25 cellular contexts compared by ENCODE assay signal in the genomic region with DNA sequence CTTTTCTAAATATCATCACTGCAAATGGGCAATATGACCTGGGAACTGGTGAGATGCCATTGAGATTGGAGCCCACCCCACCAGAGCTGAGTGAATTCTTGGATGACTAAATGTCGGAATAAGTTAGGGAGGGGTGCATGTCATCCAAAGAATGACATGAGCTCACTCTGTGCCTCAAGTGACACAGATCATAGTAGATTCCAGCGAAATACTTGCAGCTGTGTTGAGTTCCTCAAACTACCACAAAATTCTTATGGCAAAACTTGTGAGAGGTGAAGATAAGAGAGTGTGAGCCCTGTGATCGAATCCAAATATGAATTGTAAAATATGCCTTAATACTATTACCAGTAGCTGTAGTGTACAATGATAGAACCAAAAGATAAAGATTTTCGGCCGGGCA. TPM values are rescaled to one million over a fixed set of nuclear protein-coding genes. Genes with fewer than 3 reads are reported as not detected.
DNase-seq lines count a peak whose midpoint lies in the region; ATAC-seq, FAIRE-seq and TF ChIP-seq lines count a peak whose summit lies in the region.
"Had no signal": no experiment of that assay in that cellular context is flagged by ENCODE, and none has a peak within 500 bp of the region (broad histone marks: within the 10 kb centered on the region; RNA-seq: fewer than 3 reads in every experiment).

No MANE protein-coding gene starts in this region.

- H3K79me2 ChIP-seq in K562 (ENCODE audit: control insufficient read depth, insufficient read depth, low read length) = no peaks in the 10 kb centered on the region
- no peaks in the 10 kb centered on the region for H3K79me2 ChIP-seq in trophoblast cell (ENCODE audit: control insufficient read depth, insufficient read depth, low read length, poor library complexity)

- POLR2A ChIA-PET in K562 (lab: Yijun Ruan, JAX) = interaction anchor here (0.6 to 1.6 kb wide), 5 partner anchors 12 to 205 kb away, joined by 3 to 12 read pairs (median 3); no protein-coding TSS in a partner anchor

- no peak overlapping the region for H2BK5ac ChIP-seq in trophoblast cell (ENCODE audit: low read depth, low read length, poor library complexity)

- H3K4me1 Mint-ChIP-seq in stimulated activated naive CD8-positive, alpha-beta T cell treated with anti-CD3 and anti-CD28 coated beads, Interleukin-15, amount 100 ng/mL, for 72 hours = no peaks in the 10 kb centered on the region
- no peaks in the 10 kb centered on the region for H3K4me1 Mint-ChIP-seq in stimulated activated memory B cell treated with anti-CD40 and anti-IgM and Interleukin-4, amounts not matched to agents 10 μg/mL and 1 μg/mL and 100 μg/mL, for 72 hours
- H3K4me1 Mint-ChIP-seq: CD14-positive monocyte had no signal

- H3K9ac ChIP-seq in K562 (ENCODE audit: insufficient read depth in 1 of 2, low read depth in 2 of 2, low read length in 2 of 2) (no peak overlapping the region), trophoblast cell (ENCODE audit: low read length) (no peak overlapping the region)
- H3K9ac ChIP-seq: BLaER1 had no signal

- no peak overlapping the region for H2BK12ac ChIP-seq in trophoblast cell (ENCODE audit: low read length)

- in situ Hi-C loops in K562 (cut with MboI) = no loop called here

- DNase-seq in OCI-M1 (lab: John Stamatoyannopoulos, UW) (peak; percentile 28), K562 (ENCODE audit: extremely low read depth in 1 of 4, low spot score in 3 of 4) (no peak), myocyte (ENCODE audit: low read depth) (peak; percentile 40), trophoblast cell (peak; percentile 30 to 60), RKO (ENCODE audit: low spot score) (no peak)
- no peak for DNase-seq in stimulated activated naive CD8-positive, alpha-beta T cell treated with anti-CD3 and anti-CD28 coated beads, Interleukin-15, amount 100 ng/mL, for 72 hours
- DNase-seq in central memory CD4-positive, alpha-beta T cell = no peak
- DNase-seq: 8988T; ACHN; BE2C; C1 segment of cervical spinal cord; Calu3; CD4-positive, alpha-beta memory T cell; CD4-positive, CD25-positive, alpha-beta regulatory T cell; DMS79 treated with DMSO at 0.1 percent for 48 hours; GF-D8 had no signal

- H4K12ac ChIP-seq in trophoblast cell (ENCODE audit: low read depth, low read length) = no peak overlapping the region

- no peak overlapping the region for H4K8ac ChIP-seq in trophoblast cell (ENCODE audit: low read depth, low read length)

- no peaks in the 10 kb centered on the region for H4K20me1 ChIP-seq in K562 (replicated peaks; ENCODE audit: control insufficient read depth, insufficient read depth, low read length)
- H4K20me1 ChIP-seq: BLaER1 had no signal

- no peaks in the 10 kb centered on the region for H3K79me1 ChIP-seq in trophoblast cell (ENCODE audit: low read length)

- H3K4me3 ChIP-seq in K562 (no peak overlapping the region), trophoblast cell (ENCODE audit: low read depth, low read length) (no peak overlapping the region)
- H3K4me3 ChIP-seq: BLaER1 had no signal

- no TSS peak for BruUV-seq in K562 (replicated peaks; lab: Mats Ljungman, UMichigan)

- H3K27me3 ChIP-seq in K562 (ENCODE audit: control insufficient read depth in 2 of 2, insufficient read depth in 2 of 2, low read length in 2 of 2) (peaks cover 5 to 12% of the 10 kb centered on the region in 2 experiments; a peak in 4 of 5 replicates), trophoblast cell (ENCODE audit: insufficient read depth, low read length) (no peaks in the 10 kb centered on the region)
- H3K27me3 ChIP-seq: BLaER1 had no signal

- H3K4me2 ChIP-seq in K562 (ENCODE audit: insufficient read depth, low read length) = no peak overlapping the region; the same call in 1 of the 2 replicates
- H3K4me2 ChIP-seq in trophoblast cell (ENCODE audit: low read length) = no peak overlapping the region
- H3K4me2 ChIP-seq: BLaER1 had no signal

- no peaks in the 10 kb centered on the region for H3K9me3 ChIP-seq in K562 (replicated peaks; ENCODE audit: control insufficient read depth, insufficient read depth, low read depth, low read length)
- H3K9me3 ChIP-seq in trophoblast cell (ENCODE audit: insufficient read depth, low read depth, low read length) = no peaks in the 10 kb centered on the region
- H3K9me3 ChIP-seq: BE2C, BLaER1, Caco-2 had no signal

- WGBS in K562 (ENCODE audit: insufficient coverage, low coverage, missing lambda C conversion rate) = 60% methylated on average over 5 of the region's 5 CpGs
- WGBS in trophoblast cell (ENCODE audit: extremely low coverage, insufficient coverage, insufficient read length) = no CpG with 5 or more reads among the region's 5 CpGs

- H2BK120ac ChIP-seq in trophoblast cell (ENCODE audit: insufficient read depth, low read length, poor library complexity) = no peak overlapping the region

- intact Hi-C loops in K562 (cut with micrococcal nuclease) = loop anchor here (10.0 kb wide), 1 partner anchor 293 kb away; the partner anchor contains the start of gene MRAP

- no peaks in the 10 kb centered on the region for H3K9me3 Mint-ChIP-seq in stimulated activated naive CD8-positive, alpha-beta T cell treated with anti-CD3 and anti-CD28 coated beads, Interleukin-15, amount 100 ng/mL, for 72 hours
- no peaks in the 10 kb centered on the region for H3K9me3 Mint-ChIP-seq in stimulated activated memory B cell treated with anti-CD40 and anti-IgM and Interleukin-4, amounts not matched to agents 10 μg/mL and 1 μg/mL and 100 μg/mL, for 72 hours
- H3K9me3 Mint-ChIP-seq: CD14-positive monocyte; CD4-positive, alpha-beta memory T cell; CD4-positive, CD25-positive, alpha-beta regulatory T cell had no signal

- no peak for ATAC-seq in K562
- ATAC-seq in stimulated activated naive CD8-positive, alpha-beta T cell treated with anti-CD3 and anti-CD28 coated beads, Interleukin-15, amount 100 ng/mL, for 72 hours = no peak
- no peak for ATAC-seq in stimulated activated memory B cell treated with anti-CD40 and anti-IgM and Interleukin-4, amounts not matched to agents 10 μg/mL and 1 μg/mL and 100 μg/mL, for 72 hours

- no peaks in the 10 kb centered on the region for H3K9me1 ChIP-seq in K562 (ENCODE audit: control insufficient read depth, insufficient read depth, low read length)

- peaks cover 13 to 17% of the 10 kb centered on the region in 2 experiments; a peak in 4 of 5 replicates for H3K4me1 ChIP-seq in K562 (replicated peaks in 1 of 2; ENCODE audit: control insufficient read depth in 2 of 2, insufficient read depth in 2 of 2, low read length in 2 of 2)
- H3K4me1 ChIP-seq in trophoblast cell (ENCODE audit: control insufficient read depth in 1 of 2, insufficient read depth in 2 of 2, low read length in 2 of 2) = no peaks in the 10 kb centered on the region
- H3K4me1 ChIP-seq: BE2C, BLaER1 had no signal

- H4K91ac ChIP-seq in trophoblast cell (ENCODE audit: low read depth, low read length) = no peak overlapping the region

- H3K23ac ChIP-seq in trophoblast cell (ENCODE audit: low read length) = no peak overlapping the region

- TF ChIP-seq POLR2A in K562 (conservative IDR thresholded peaks at IDR 0.05) = no peak

- H3K27ac Mint-ChIP-seq in stimulated activated naive CD8-positive, alpha-beta T cell treated with anti-CD3 and anti-CD28 coated beads, Interleukin-15, amount 100 ng/mL, for 72 hours = no peak overlapping the region
- no peak overlapping the region for H3K27ac Mint-ChIP-seq in stimulated activated memory B cell treated with anti-CD40 and anti-IgM and Interleukin-4, amounts not matched to agents 10 μg/mL and 1 μg/mL and 100 μg/mL, for 72 hours
- H3K27ac Mint-ChIP-seq: CD14-positive monocyte; CD4-positive, alpha-beta memory T cell; CD4-positive, CD25-positive, alpha-beta regulatory T cell had no signal

- FAIRE-seq in K562 (lab: Jason Lieb, UNC) = no peak
- FAIRE-seq: A204.1, D721Med, G401.6, GM12891, GM19239 had no signal

- H3K36me3 ChIP-seq in K562 (ENCODE audit: control insufficient read depth, insufficient read depth, low read length) = no peaks in the 10 kb centered on the region; the same call in 2 of the 3 replicates
- H3K36me3 ChIP-seq in trophoblast cell (ENCODE audit: control insufficient read depth in 1 of 2, insufficient read depth in 2 of 2, low read length in 2 of 2) = peaks cover 0 to 2% of the 10 kb centered on the region in 2 experiments
- H3K36me3 ChIP-seq: BE2C had no signal

- H3K18ac ChIP-seq in trophoblast cell (ENCODE audit: low read length) = no peak overlapping the region

- CTCF ChIA-PET in K562 (lab: Yijun Ruan, JAX; ENCODE audit: low intra/inter-chr PET ratio) = no interaction called here

- H2AFZ ChIP-seq in K562 (ENCODE audit: low read depth, low read length) (peak overlapping the region; percentile 96; the same call in 1 of the 2 replicates), trophoblast cell (ENCODE audit: insufficient read depth, low read length, poor library complexity) (no peak overlapping the region)

- H3K27ac ChIP-seq in K562 (ENCODE audit: extremely low read depth, low read depth, low read length) = no peak overlapping the region
- H3K27ac ChIP-seq in trophoblast cell (ENCODE audit: low read depth, low read length) = no peak overlapping the region
- H3K27ac ChIP-seq: BLaER1 had no signal

- H2AK5ac ChIP-seq in trophoblast cell (ENCODE audit: low read length) = no peak overlapping the region

- no peaks in the 10 kb centered on the region for H3K36me3 Mint-ChIP-seq in stimulated activated memory B cell treated with anti-CD40 and anti-IgM and Interleukin-4, amounts not matched to agents 10 μg/mL and 1 μg/mL and 100 μg/mL, for 72 hours
- H3K36me3 Mint-ChIP-seq: CD14-positive monocyte; CD4-positive, alpha-beta memory T cell; CD4-positive, CD25-positive, alpha-beta regulatory T cell had no signal

- no peak for TF ChIP-seq RAD21 in K562 (CRISPR knock-in tag; conservative IDR thresholded peaks at IDR 0.05 in 1 of 2, IDR thresholded peaks at IDR 0.05 in 1 of 2)

- no peak overlapping the region for H3K4ac ChIP-seq in trophoblast cell (ENCODE audit: low read depth, low read length)

- H3K4me3 Mint-ChIP-seq in stimulated activated naive CD8-positive, alpha-beta T cell treated with anti-CD3 and anti-CD28 coated beads, Interleukin-15, amount 100 ng/mL, for 72 hours = no peak overlapping the region
- no peak overlapping the region for H3K4me3 Mint-ChIP-seq in stimulated activated memory B cell treated with anti-CD40 and anti-IgM and Interleukin-4, amounts not matched to agents 10 μg/mL and 1 μg/mL and 100 μg/mL, for 72 hours
- H3K4me3 Mint-ChIP-seq: CD14-positive monocyte; CD4-positive, alpha-beta memory T cell; CD4-positive, CD25-positive, alpha-beta regulatory T cell had no signal

- TF ChIP-seq CTCF in K562 (IDR thresholded peaks at IDR 0.05 in 2 of 3, conservative IDR thresholded peaks at IDR 0.05 in 1 of 3; ENCODE audit: insufficient read depth in 2 of 3, low read depth in 1 of 3, low read length in 3 of 3) = no peak

- no peak overlapping the region for H3K14ac ChIP-seq in trophoblast cell (ENCODE audit: low read length)

- TF ChIP-seq EP300 in K562 (IDR thresholded peaks at IDR 0.05; ENCODE audit: low read length) = no peak

- H3K27me3 Mint-ChIP-seq in stimulated activated naive CD8-positive, alpha-beta T cell treated with anti-CD3 and anti-CD28 coated beads, Interleukin-15, amount 100 ng/mL, for 72 hours = no peaks in the 10 kb centered on the region
- H3K27me3 Mint-ChIP-seq in stimulated activated memory B cell treated with anti-CD40 and anti-IgM and Interleukin-4, amounts not matched to agents 10 μg/mL and 1 μg/mL and 100 μg/mL, for 72 hours = peaks cover 9% of the 10 kb centered on the region
- H3K27me3 Mint-ChIP-seq: CD4-positive, CD25-positive, alpha-beta regulatory T cell had no signal

RNA-seq across cellular contexts. Expression of gene TCP10L, which starts 2.3 kb away (rescaled TPM):
- total RNA-seq in K562 (2011; cell fraction: chromatin; rRNA removed; ENCODE audit: low replicate concordance) = 0.30 and 0.55 TPM in 2 replicates
- not detected in 2 replicates for total RNA-seq in K562 (2011; cell fraction: nucleolus; rRNA removed)
- 0.37 TPM in 1 of 2 replicates, not detected in the other for total RNA-seq in K562 (2011; cell fraction: nucleoplasm; rRNA removed)
- total RNA-seq in K562 (2014; rRNA removed) (1.2 TPM in 1 of 2 replicates, not detected in the other), K562 (2014; rRNA removed; fragmentation: Illumina TruSeq; extraction: Trizol) (0.77 and 0.91 TPM in 2 replicates), K562 (2015; rRNA removed; fragmentation: Illumina TruSeq; extraction: Trizol) (0.53 and 0.87 TPM in 2 replicates), K562 (2021) (0.49 and 0.58 TPM in 2 replicates), myocyte (0.83 and 3.3 TPM in 2 replicates)
- polyA plus RNA-seq in K562 (2011; rRNA removed) (0.19 and 0.38 TPM in 2 replicates), K562 (2014; fragmentation: Illumina TruSeq; extraction: Trizol) (0.21 and 0.34 TPM in 2 replicates), K562 (2014; fragmentation: Nextera tagmentation; extraction: Ambion mirVana) (under 1 TPM; 0.56 to 0.68 TPM), K562 (2014; rRNA removed) (0.76 TPM in 1 of 2 replicates, not detected in the other)
- 0.18 and 0.22 TPM in 2 replicates for polyA plus RNA-seq in K562 (2011; cell fraction: cytosol; rRNA removed)
- polyA plus RNA-seq in K562 (2011; cell fraction: nucleus; rRNA removed) = 0.25 TPM in 1 of 2 replicates, not detected in the other
- 0.89 and 3.0 TPM in 2 replicates for polyA plus RNA-seq in K562 (2012)
- 0.39 TPM in 2 replicates for polyA minus RNA-seq in K562 (2011; rRNA and poly(A)+ RNA removed)
- polyA minus RNA-seq in K562 (2011; cell fraction: cytosol; rRNA and poly(A)+ RNA removed) = not detected in 2 replicates
- 0.22 TPM in 1 of 2 replicates, not detected in the other for polyA minus RNA-seq in K562 (2011; cell fraction: nucleus; rRNA and poly(A)+ RNA removed)
- polyA plus RNA-seq in myocyte (2012) = 1.2 TPM
- 1.0 and 1.3 TPM in 2 replicates for polyA plus RNA-seq in trophoblast cell (2013)
- total RNA-seq: Caco-2, Calu3 had no signal

RNA-seq across cellular contexts. Expression of gene CFAP298, which starts 24.5 kb away (rescaled TPM):
- total RNA-seq in K562 (2011; cell fraction: chromatin; rRNA removed; ENCODE audit: low replicate concordance) = 50.0 and 58.7 TPM in 2 replicates
- total RNA-seq in K562 (2011; cell fraction: nucleolus; rRNA removed) = 38.8 and 40.5 TPM in 2 replicates
- 45.3 and 53.1 TPM in 2 replicates for total RNA-seq in K562 (2011; cell fraction: nucleoplasm; rRNA removed)
- total RNA-seq in K562 (2014; rRNA removed) (165 and 178 TPM in 2 replicates), K562 (2014; rRNA removed; fragmentation: Illumina TruSeq; extraction: Trizol) (78.6 and 88.5 TPM in 2 replicates), K562 (2015; rRNA removed; fragmentation: Illumina TruSeq; extraction: Trizol) (86.3 and 90.5 TPM in 2 replicates), K562 (2021) (119 and 121 TPM in 2 replicates), myocyte (55.5 and 71.4 TPM in 2 replicates)
- polyA plus RNA-seq in K562 (2011; rRNA removed) (61.8 and 70.0 TPM in 2 replicates), K562 (2014; fragmentation: Illumina TruSeq; extraction: Trizol) (89.7 and 92.9 TPM in 2 replicates), K562 (2014; fragmentation: Nextera tagmentation; extraction: Ambion mirVana) (10 to 100 TPM; 31.4 to 43.5 TPM), K562 (2014; rRNA removed) (135 and 139 TPM in 2 replicates)
- 36.8 and 74.4 TPM in 2 replicates for polyA plus RNA-seq in K562 (2011; cell fraction: cytosol; rRNA removed)
- polyA plus RNA-seq in K562 (2011; cell fraction: nucleus; rRNA removed) = 66.3 and 77.5 TPM in 2 replicates
- polyA plus RNA-seq in K562 (2012) = 96.3 and 133 TPM in 2 replicates
- polyA minus RNA-seq in K562 (2011; rRNA and poly(A)+ RNA removed) = 23.8 and 24.0 TPM in 2 replicates
- polyA minus RNA-seq in K562 (2011; cell fraction: cytosol; rRNA and poly(A)+ RNA removed) = 23.1 and 27.0 TPM in 2 replicates
- polyA minus RNA-seq in K562 (2011; cell fraction: nucleus; rRNA and poly(A)+ RNA removed) = 15.8 and 23.3 TPM in 2 replicates
- polyA plus RNA-seq in myocyte (2012) = 35.1 TPM
- 51.7 and 52.4 TPM in 2 replicates for polyA plus RNA-seq in trophoblast cell (2013)

Comparison
In these comparisons a context has a peak if more than half of its experiments do, and no peak if none do; other contexts are left out.
1. DNase-seq: peak in OCI-M1 (single experiment), myocyte (single experiment) and trophoblast cell (2 of 2); none in K562 (0 of 4), stimulated activated naive CD8-positive, alpha-beta T cell treated with anti-CD3 and anti-CD28 coated beads, Interleukin-15, amount 100 ng/mL, for 72 hours (0 of 2), central memory CD4-positive, alpha-beta T cell (single experiment) and RKO (single experiment).